ENCODE assay signal across 11 cellular contexts in genomic region chr16:10961231-10961630, GRCh38. TPM values are rescaled to one million over a fixed set of nuclear protein-coding genes. Genes with fewer than 3 reads are reported as not detected.
DNase-seq lines count a peak whose midpoint lies in the region; ATAC-seq, FAIRE-seq and TF ChIP-seq lines count a peak whose summit lies in the region.
"Had no signal": no experiment of that assay in that cellular context is flagged by ENCODE, and none has a peak within 500 bp of the region (broad histone marks: within the 10 kb centered on the region; RNA-seq: fewer than 3 reads in every experiment).

No MANE protein-coding gene starts in this region.

- H3K4ac ChIP-seq in mesenchymal stem cell (ENCODE audit: low read depth in 1 of 2, low read length in 2 of 2) = no peak overlapping the region

- no peak for TF ChIP-seq POLR2A in vagina (IDR thresholded peaks at IDR 0.05)

- WGBS in mesenchymal stem cell = 25% methylated on average over 7 of the region's 7 CpGs

- H2AFZ ChIP-seq in mesenchymal stem cell (ENCODE audit: low read depth, low read length) = no peak overlapping the region

- no peak for DNase-seq in Right ventricle myocardium inferior (ENCODE audit: missing footprints)
- no peak for DNase-seq in cardiac septum (ENCODE audit: low spot score)
- peak; percentile 74 for DNase-seq in choroid plexus epithelial cell (ENCODE audit: low read depth)
- DNase-seq in mesenchymal stem cell = peak; percentile 93
- DNase-seq in vagina (ENCODE audit: extremely low spot score in 2 of 2) = no peak
- DNase-seq in superior temporal gyrus (ENCODE audit: extremely low spot score) = no peak
- DNase-seq in activated CD4-positive, CD25-positive, alpha-beta regulatory T cell treated with anti-CD3 and anti-CD28 coated beads, Interleukin-2, amount 50 U/mL, for 72 hours = no peak
- no peak for DNase-seq in kidney
- DNase-seq: activated CD4-positive, alpha-beta T cell treated with anti-CD3 and anti-CD28 coated beads, Interleukin-2, amount 50 U/mL, for 4 hours; NCI-H1417 treated with DMSO at 0.1 percent for 48 hours had no signal

- H4K8ac ChIP-seq in mesenchymal stem cell (ENCODE audit: low read length) = no peak overlapping the region

- H4K91ac ChIP-seq in mesenchymal stem cell (ENCODE audit: low read length) = no peak overlapping the region

- peaks cover 39% of the 10 kb centered on the region for H3K79me1 ChIP-seq in mesenchymal stem cell (replicated peaks; ENCODE audit: low read length, poor library complexity, severe bottlenecking)

- FAIRE-seq in kidney (lab: Jason Lieb, UNC) = no peak

- H2AK5ac ChIP-seq in mesenchymal stem cell (ENCODE audit: low read length, severe bottlenecking) = no peak overlapping the region

- H2BK12ac ChIP-seq in mesenchymal stem cell (ENCODE audit: low read length in 2 of 2) = peak overlapping the region in 1 of 2 experiments; percentile 20

- H3K27me3 ChIP-seq in mesenchymal stem cell (ENCODE audit: control insufficient read depth in 1 of 2, insufficient read depth in 1 of 2, low read length in 2 of 2) (no peaks in the 10 kb centered on the region), vagina (no peaks in the 10 kb centered on the region)

- peaks cover 7% of the 10 kb centered on the region for H3K4me1 ChIP-seq in mesenchymal stem cell (ENCODE audit: control insufficient read depth, insufficient read depth, low read depth, low read length)
- peaks cover 6% of the 10 kb centered on the region for H3K4me1 ChIP-seq in vagina
- H3K4me1 ChIP-seq in kidney (ENCODE audit: control insufficient read depth in 1 of 2, insufficient read depth in 1 of 2, low read depth in 1 of 2, low read length in 2 of 2) = peaks cover 3 to 4% of the 10 kb centered on the region in 2 donors

- H3K4me3 ChIP-seq in choroid plexus epithelial cell (ENCODE audit: low read depth, low read length) = no peak overlapping the region
- H3K4me3 ChIP-seq in mesenchymal stem cell (ENCODE audit: insufficient read depth in 1 of 2, low read depth in 1 of 2, low read length in 2 of 2) = no peak overlapping the region
- H3K4me3 ChIP-seq in vagina = no peak overlapping the region
- H3K4me3 ChIP-seq in kidney (ENCODE audit: low read length in 2 of 2) = no peak overlapping the region

- peak overlapping the region; percentile 78 for H3K9ac ChIP-seq in mesenchymal stem cell (ENCODE audit: low read length)
- H3K9ac ChIP-seq in kidney (ENCODE audit: low read length in 2 of 2) = peak overlapping the region in 1 of 2 donors; percentile 51

- peak overlapping the region; percentile 12 to 31 for H3K18ac ChIP-seq in mesenchymal stem cell (ENCODE audit: low read depth in 1 of 2, low read length in 2 of 2)

- TF ChIP-seq CTCF in choroid plexus epithelial cell (conservative IDR thresholded peaks at IDR 0.05; ENCODE audit: low read depth, low read length) (no peak), vagina (IDR thresholded peaks at IDR 0.05) (no peak), kidney (IDR thresholded peaks at IDR 0.05; ENCODE audit: borderline replicate concordance, extremely low read depth, insufficient read depth) (no peak)

- H3K9me3 ChIP-seq in mesenchymal stem cell (ENCODE audit: control insufficient read depth, low read length) = no peaks in the 10 kb centered on the region
- no peaks in the 10 kb centered on the region for H3K9me3 ChIP-seq in vagina
- H3K9me3 ChIP-seq in kidney (ENCODE audit: control insufficient read depth in 1 of 2, low read length in 2 of 2) = no peaks in the 10 kb centered on the region

- intact Hi-C loops in Right ventricle myocardium inferior (cut with DNase I) = loop anchor here (10.0 kb wide), 2 partner anchors 754 to 834 kb away; partner anchors contain the start of gene ZC3H7A
- intact Hi-C loops in cardiac septum (cut with DNase I) = loop anchor here (10.0 kb wide), 6 partner anchors 404 to 784 kb away; partner anchors contain the start of gene TXNDC11
- intact Hi-C loops in vagina (cut with DNase I) = loop anchor here (5.0 kb wide), 1 partner anchor 396 kb away; no protein-coding TSS in a partner anchor
- intact Hi-C loops in kidney (cut with DNase I) = loop anchor here (10.0 kb wide), 1 partner anchor 394 kb away; no protein-coding TSS in a partner anchor

- no peak overlapping the region for H2BK5ac ChIP-seq in mesenchymal stem cell (ENCODE audit: low read depth, low read length, poor library complexity, severe bottlenecking)

- H3K23ac ChIP-seq in mesenchymal stem cell (ENCODE audit: low read length in 2 of 2) = no peak overlapping the region

- no peak overlapping the region for H3K4me2 ChIP-seq in mesenchymal stem cell (ENCODE audit: low read length, poor library complexity, severe bottlenecking)

- ATAC-seq in Right ventricle myocardium inferior = peak; percentile 64
- ATAC-seq: Panc1 had no signal

- H3K27ac ChIP-seq in mesenchymal stem cell (ENCODE audit: low read length, poor library complexity, severe bottlenecking) (peak overlapping the region; percentile 59), vagina (peak overlapping the region; percentile 66), kidney (ENCODE audit: low read depth in 2 of 2, low read length in 2 of 2) (peak overlapping the region in 1 of 2 donors; percentile 12)

- H2BK15ac ChIP-seq in mesenchymal stem cell (ENCODE audit: low read depth, poor library complexity, severe bottlenecking) = no peak overlapping the region

- H2BK120ac ChIP-seq in mesenchymal stem cell (ENCODE audit: low read depth, low read length) = no peak overlapping the region

- H3K36me3 ChIP-seq in mesenchymal stem cell (ENCODE audit: control insufficient read depth in 1 of 2, insufficient read depth in 2 of 2, low read depth in 1 of 2, low read length in 2 of 2) = peaks cover 25 to 35% of the 10 kb centered on the region in 2 experiments
- peaks cover 0 to 12% of the 10 kb centered on the region in 2 donors for H3K36me3 ChIP-seq in vagina
- H3K36me3 ChIP-seq in kidney (ENCODE audit: control insufficient read depth in 1 of 2, insufficient read depth in 2 of 2, low read length in 2 of 2) = peaks cover 8 to 10% of the 10 kb centered on the region in 2 donors

- no peak overlapping the region for H3K14ac ChIP-seq in mesenchymal stem cell (ENCODE audit: low read length in 2 of 2)

RNA-seq across cellular contexts. Expression of gene CLEC16A, which starts 16.9 kb away (rescaled TPM):
- total RNA-seq in Right ventricle myocardium inferior (23.0 TPM), cardiac septum (28.4 TPM), vagina (21.6 TPM), kidney (51.9 TPM)
- polyA plus RNA-seq in mesenchymal stem cell (2013, experiment 1 of 2) = 8.6 TPM
- polyA plus RNA-seq in mesenchymal stem cell (2013, experiment 2 of 2) = 8.3 TPM
- polyA plus RNA-seq in kidney (ENCODE audit: insufficient read depth, low read depth, low replicate concordance) = 10.8 TPM

RNA-seq across cellular contexts. Expression of gene DEXI, which starts 19.0 kb away (rescaled TPM):
- total RNA-seq in Right ventricle myocardium inferior (121 TPM), cardiac septum (68.1 TPM), vagina (67.5 TPM), kidney (31.0 TPM)
- 26.6 TPM for polyA plus RNA-seq in mesenchymal stem cell (2013, experiment 1 of 2)
- polyA plus RNA-seq in mesenchymal stem cell (2013, experiment 2 of 2) = 28.1 TPM
- polyA plus RNA-seq in kidney (ENCODE audit: insufficient read depth, low read depth, low replicate concordance) = 46.2 TPM

Comparison
In these comparisons a context has a peak if more than half of its experiments do, and no peak if none do; other contexts are left out.
1. DNase-seq: peak in choroid plexus epithelial cell (single experiment) and mesenchymal stem cell (single experiment); none in Right ventricle myocardium inferior (single experiment), cardiac septum (single experiment), vagina (0 of 2), superior temporal gyrus (single experiment), activated CD4-positive, CD25-positive, alpha-beta regulatory T cell treated with anti-CD3 and anti-CD28 coated beads, Interleukin-2, amount 50 U/mL, for 72 hours (single experiment) and kidney (single experiment).